ENCODE assay signal across 8 cellular contexts in genomic region chr11:59754494-59754858, GRCh38. TPM values are rescaled to one million over a fixed set of nuclear protein-coding genes. Genes with fewer than 3 reads are reported as not detected.
DNase-seq lines count a peak whose midpoint lies in the region; ATAC-seq lines count a peak whose summit lies in the region.

No MANE protein-coding gene starts in this region.

- peaks cover 20% of the 10 kb centered on the region for H3K4me1 ChIP-seq in adipocyte (ENCODE audit: control insufficient read depth, insufficient read depth, low read length)
- peaks cover 10% of the 10 kb centered on the region for H3K4me1 ChIP-seq in iPS-15b (ENCODE audit: control insufficient read depth, insufficient read depth, low read length)

- peak overlapping the region; percentile 85 for H3K4me3 ChIP-seq in adipocyte (ENCODE audit: low read length)
- peak overlapping the region; percentile 78 for H3K4me3 ChIP-seq in iPS-15b (ENCODE audit: low read depth, low read length)

- peak; percentile 28 for ATAC-seq in GM21717 (IDR thresholded peaks at IDR 0.05; ENCODE audit: unreplicated experiment)

- peak; percentile 22 for DNase-seq in GM03348 (ENCODE audit: low spot score)
- peak; percentile 20 for DNase-seq in NCI-H226
- DNase-seq in adipocyte (ENCODE audit: low read depth): peak; percentile 34
- peak; percentile 29 for DNase-seq in stimulated activated CD4-positive, alpha-beta T cell treated with anti-CD3 and anti-CD28 coated beads, Interleukin-4, amount 100 ng/mL, for 1 hour
- no peak for DNase-seq in A172 (ENCODE audit: low spot score)
- no peak for DNase-seq in kidney glomerular epithelial cell (lab: John Stamatoyannopoulos, UW)

- no peaks in the 10 kb centered on the region for H3K27me3 ChIP-seq in adipocyte (replicated peaks; ENCODE audit: control insufficient read depth, insufficient read depth, low read length)
- peaks cover 2% of the 10 kb centered on the region for H3K27me3 ChIP-seq in iPS-15b (ENCODE audit: control insufficient read depth, insufficient read depth, low read length)

- no peaks in the 10 kb centered on the region for H3K9me3 ChIP-seq in adipocyte (ENCODE audit: control insufficient read depth, low read length)
- H3K9me3 ChIP-seq in iPS-15b (ENCODE audit: control insufficient read depth, insufficient read depth, low read length): no peaks in the 10 kb centered on the region

- H3K9ac ChIP-seq in adipocyte (ENCODE audit: low read length) (peak overlapping the region; percentile 88), iPS-15b (ENCODE audit: low read depth, low read length) (peak overlapping the region; percentile 32)

- H3K36me3 ChIP-seq in adipocyte (ENCODE audit: control insufficient read depth, insufficient read depth, low read length, severe bottlenecking) (no peaks in the 10 kb centered on the region), iPS-15b (ENCODE audit: control insufficient read depth, insufficient read depth, low read length) (no peaks in the 10 kb centered on the region)

RNA-seq across cellular contexts. Expression of gene STX3, which starts 0.7 kb away (rescaled TPM):
- 53.2 and 70.0 TPM in 2 replicates for total RNA-seq in A172 (2014; rRNA removed; shearing (Covaris generic))

RNA-seq across cellular contexts. Expression of gene OR10V1, which starts 40.8 kb away (rescaled TPM):
- total RNA-seq in A172 (2014; rRNA removed; shearing (Covaris generic)): not detected in 2 replicates

RNA-seq across cellular contexts. Expression of gene MRPL16, which starts 56.1 kb away (rescaled TPM):
- 58.4 and 66.5 TPM in 2 replicates for total RNA-seq in A172 (2014; rRNA removed; shearing (Covaris generic))

Comparison
In these comparisons a context has a peak if more than half of its experiments do, and no peak if none do; other contexts are left out.
1. DNase-seq: peak in GM03348 (single experiment), NCI-H226 (single experiment), adipocyte (single experiment) and stimulated activated CD4-positive, alpha-beta T cell treated with anti-CD3 and anti-CD28 coated beads, Interleukin-4, amount 100 ng/mL, for 1 hour (single experiment); none in A172 (single experiment) and kidney glomerular epithelial cell (single experiment).